Comparison of ENCODE assay signal across 8 cellular contexts in the genomic region with DNA sequence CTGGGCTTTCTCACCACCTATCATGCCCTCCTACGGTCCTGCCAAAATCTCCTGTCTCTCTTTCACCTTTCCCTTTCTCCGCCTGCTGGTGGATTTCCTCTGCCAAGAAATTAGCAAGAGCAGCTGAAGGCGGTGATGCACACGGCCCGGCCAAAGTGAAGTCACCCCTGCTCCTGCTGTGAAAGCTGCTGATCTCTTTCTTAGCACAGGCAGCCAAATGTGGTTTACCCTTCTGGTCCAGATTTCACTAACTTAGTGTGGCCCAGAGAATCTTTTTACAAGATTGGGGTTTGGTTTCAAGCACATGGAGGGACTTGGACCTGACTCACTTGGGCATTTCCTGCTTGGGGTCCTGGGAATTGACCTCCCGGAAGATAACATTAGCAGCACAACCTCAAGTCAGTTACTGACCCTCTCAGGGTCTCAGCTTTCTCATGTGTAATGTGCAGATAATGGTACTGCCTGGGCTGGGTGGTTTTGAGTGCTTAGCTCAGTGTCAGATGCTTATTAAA.
DNase-seq lines count a peak whose midpoint lies in the region; ATAC-seq and TF ChIP-seq lines count a peak whose summit lies in the region.

No MANE protein-coding gene starts in this region.

- no peaks in the 10 kb centered on the region for H3K9me2 ChIP-seq in GM23338 (ENCODE audit: insufficient read depth)

- H3K27ac ChIP-seq in CD8-positive, alpha-beta memory T cell (ENCODE audit: low read depth, low read length) = peak overlapping the region; percentile 38
- H3K27ac ChIP-seq in GM23338 (ENCODE audit: low read depth) = no peak overlapping the region
- H3K27ac ChIP-seq in esophagus (ENCODE audit: low read depth in 2 of 2, low read length in 1 of 2) = peak overlapping the region; percentile 50 to 53

- no peak overlapping the region for H3K4me2 ChIP-seq in GM23338

- no peak overlapping the region for H3K4me3 ChIP-seq in CD8-positive, alpha-beta memory T cell (ENCODE audit: low read length)
- H3K4me3 ChIP-seq in GM23338 (no peak overlapping the region), esophagus (ENCODE audit: low read depth in 1 of 2, low read length in 2 of 2) (no peak overlapping the region)

- no peaks in the 10 kb centered on the region for H3K36me3 ChIP-seq in CD8-positive, alpha-beta memory T cell (ENCODE audit: insufficient read depth, low read length)
- H3K36me3 ChIP-seq in GM23338 (ENCODE audit: insufficient read depth) (no peaks in the 10 kb centered on the region), esophagus (ENCODE audit: control insufficient read depth in 2 of 2, insufficient read depth in 2 of 2, low read length in 1 of 2) (peaks cover 0 to 3% of the 10 kb centered on the region in 2 donors)

- peaks cover 18 to 30% (median 23%) of the 10 kb centered on the region in 3 donors for H3K4me1 Mint-ChIP-seq in CD8-positive, alpha-beta memory T cell
- H3K4me1 Mint-ChIP-seq in GM23338 (peaks cover 15% of the 10 kb centered on the region), neural crest cell (peaks cover 28% of the 10 kb centered on the region)

- no peak overlapping the region for H3K4me3 Mint-ChIP-seq in CD8-positive, alpha-beta memory T cell
- H3K4me3 Mint-ChIP-seq in GM23338 = no peak overlapping the region
- no peak overlapping the region for H3K4me3 Mint-ChIP-seq in neural crest cell

- no peaks in the 10 kb centered on the region for H4K20me1 ChIP-seq in GM23338 (replicated peaks; ENCODE audit: insufficient read depth)

- peak; percentile 83 for ATAC-seq in GM23338
- no peak for ATAC-seq in GM19395 (IDR thresholded peaks at IDR 0.05; ENCODE audit: unreplicated experiment)
- ATAC-seq in GM19455 (IDR thresholded peaks at IDR 0.05; ENCODE audit: unreplicated experiment) = no peak

- 44 to 45% methylated on average over 6 of the region's 6 CpGs for WGBS in esophagus, 2 donors

- CTCF ChIA-PET in CD8-positive, alpha-beta memory T cell (lab: Charles Lee) = interaction anchor here (1.1 kb wide), 1 partner anchor 13 kb away, joined by 3 read pairs; no protein-coding TSS in a partner anchor

- H3K36me3 Mint-ChIP-seq in CD8-positive, alpha-beta memory T cell = peaks cover 0 to 21% (median 7%) of the 10 kb centered on the region in 3 donors
- H3K36me3 Mint-ChIP-seq in GM23338 (ENCODE audit: low read depth) = no peaks in the 10 kb centered on the region
- no peaks in the 10 kb centered on the region for H3K36me3 Mint-ChIP-seq in neural crest cell (ENCODE audit: low read depth)

- H3F3A ChIP-seq in GM23338 (replicated peaks; ENCODE audit: low read depth) = no peaks in the 10 kb centered on the region

- no peak for DNase-seq in CD8-positive, alpha-beta memory T cell
- DNase-seq in GM23338 (ENCODE audit: low spot score) (peak; percentile 68), RPMI7951 (ENCODE audit: low read depth) (peak; percentile 99), neural crest cell (ENCODE audit: low read depth, low spot score) (no peak), NCI-H2081 (lab: John Stamatoyannopoulos, UW) (no peak)

- no peaks in the 10 kb centered on the region for H3K9me3 ChIP-seq in CD8-positive, alpha-beta memory T cell (ENCODE audit: low read length)
- no peaks in the 10 kb centered on the region for H3K9me3 ChIP-seq in esophagus (ENCODE audit: control insufficient read depth in 2 of 2, insufficient read depth in 1 of 2, low read depth in 1 of 2, low read length in 1 of 2)

- peaks cover 0 to under 1% of the 10 kb centered on the region in 2 donors for H3K27me3 Mint-ChIP-seq in CD8-positive, alpha-beta memory T cell
- H3K27me3 Mint-ChIP-seq in GM23338 (ENCODE audit: insufficient read depth, low read depth, poor library complexity) (peaks cover 3% of the 10 kb centered on the region), neural crest cell (ENCODE audit: low read depth) (no peaks in the 10 kb centered on the region)

- H3K9me3 Mint-ChIP-seq in CD8-positive, alpha-beta memory T cell = no peaks in the 10 kb centered on the region
- H3K9me3 Mint-ChIP-seq in GM23338 = no peaks in the 10 kb centered on the region
- no peaks in the 10 kb centered on the region for H3K9me3 Mint-ChIP-seq in neural crest cell

- H3K27me3 ChIP-seq in CD8-positive, alpha-beta memory T cell (ENCODE audit: insufficient read depth, low read length, poor library complexity, severe bottlenecking) = no peaks in the 10 kb centered on the region
- H3K27me3 ChIP-seq in GM23338 (ENCODE audit: insufficient read depth) (no peaks in the 10 kb centered on the region), esophagus (ENCODE audit: control insufficient read depth in 1 of 2, insufficient read depth in 2 of 2, low read length in 2 of 2) (no peaks in the 10 kb centered on the region)

- H3K79me2 ChIP-seq in GM23338 (replicated peaks; ENCODE audit: insufficient read depth) = no peaks in the 10 kb centered on the region

- peak overlapping the region in 4 of 8 donors; percentile 47 to 86 (median 64) for H3K27ac Mint-ChIP-seq in CD8-positive, alpha-beta memory T cell
- H3K27ac Mint-ChIP-seq in GM23338 = peak overlapping the region; percentile 38; the same call in 1 of the 2 replicates
- H3K27ac Mint-ChIP-seq in neural crest cell (ENCODE audit: unreplicated experiment) = peak overlapping the region; percentile 94

- peak; percentile 20 to 28 for TF ChIP-seq CTCF in GM23338 (conservative IDR thresholded peaks at IDR 0.05; ENCODE audit: low read depth in 2 of 2)
- no peak for TF ChIP-seq CTCF in neural crest cell (conservative IDR thresholded peaks at IDR 0.05)

- H2AFZ ChIP-seq in GM23338 = no peak overlapping the region

- H3K4me1 ChIP-seq in CD8-positive, alpha-beta memory T cell (ENCODE audit: insufficient read depth, low read length) = peaks cover 16% of the 10 kb centered on the region
- peaks cover 4% of the 10 kb centered on the region; the same call in 1 of the 2 replicates for H3K4me1 ChIP-seq in GM23338 (ENCODE audit: insufficient read depth)
- H3K4me1 ChIP-seq in esophagus (ENCODE audit: control insufficient read depth in 2 of 2, insufficient read depth in 2 of 2, low read length in 1 of 2) = peaks cover 5 to 6% of the 10 kb centered on the region in 2 donors

- POLR2A ChIA-PET in CD8-positive, alpha-beta memory T cell (lab: Charles Lee) = no interaction called here

TF ChIP-seq in GM23338, 12 proteins besides CTCF, POLR2A, EP300 and RAD21 (continues in another document):
- no peak for TF ChIP-seq JUNB (IDR thresholded peaks at IDR 0.05; ENCODE audit: unreplicated experiment)
- TF ChIP-seq, protein P1, sequence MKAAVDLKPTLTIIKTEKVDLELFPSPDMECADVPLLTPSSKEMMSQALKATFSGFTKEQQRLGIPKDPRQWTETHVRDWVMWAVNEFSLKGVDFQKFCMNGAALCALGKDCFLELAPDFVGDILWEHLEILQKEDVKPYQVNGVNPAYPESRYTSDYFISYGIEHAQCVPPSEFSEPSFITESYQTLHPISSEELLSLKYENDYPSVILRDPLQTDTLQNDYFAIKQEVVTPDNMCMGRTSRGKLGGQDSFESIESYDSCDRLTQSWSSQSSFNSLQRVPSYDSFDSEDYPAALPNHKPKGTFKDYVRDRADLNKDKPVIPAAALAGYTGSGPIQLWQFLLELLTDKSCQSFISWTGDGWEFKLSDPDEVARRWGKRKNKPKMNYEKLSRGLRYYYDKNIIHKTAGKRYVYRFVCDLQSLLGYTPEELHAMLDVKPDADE (IDR thresholded peaks at IDR 0.05) = no peak
- TF ChIP-seq CREB1 (CRISPR knock-in tag; IDR thresholded peaks at IDR 0.05; ENCODE audit: low read depth) = no peak
- no peak for TF ChIP-seq POLR2AphosphoS5 (IDR thresholded peaks at IDR 0.05; ENCODE audit: low read depth)
- no peak for TF ChIP-seq EZH2 (IDR thresholded peaks at IDR 0.05; ENCODE audit: low read depth, unreplicated experiment)
- TF ChIP-seq, protein P2, sequence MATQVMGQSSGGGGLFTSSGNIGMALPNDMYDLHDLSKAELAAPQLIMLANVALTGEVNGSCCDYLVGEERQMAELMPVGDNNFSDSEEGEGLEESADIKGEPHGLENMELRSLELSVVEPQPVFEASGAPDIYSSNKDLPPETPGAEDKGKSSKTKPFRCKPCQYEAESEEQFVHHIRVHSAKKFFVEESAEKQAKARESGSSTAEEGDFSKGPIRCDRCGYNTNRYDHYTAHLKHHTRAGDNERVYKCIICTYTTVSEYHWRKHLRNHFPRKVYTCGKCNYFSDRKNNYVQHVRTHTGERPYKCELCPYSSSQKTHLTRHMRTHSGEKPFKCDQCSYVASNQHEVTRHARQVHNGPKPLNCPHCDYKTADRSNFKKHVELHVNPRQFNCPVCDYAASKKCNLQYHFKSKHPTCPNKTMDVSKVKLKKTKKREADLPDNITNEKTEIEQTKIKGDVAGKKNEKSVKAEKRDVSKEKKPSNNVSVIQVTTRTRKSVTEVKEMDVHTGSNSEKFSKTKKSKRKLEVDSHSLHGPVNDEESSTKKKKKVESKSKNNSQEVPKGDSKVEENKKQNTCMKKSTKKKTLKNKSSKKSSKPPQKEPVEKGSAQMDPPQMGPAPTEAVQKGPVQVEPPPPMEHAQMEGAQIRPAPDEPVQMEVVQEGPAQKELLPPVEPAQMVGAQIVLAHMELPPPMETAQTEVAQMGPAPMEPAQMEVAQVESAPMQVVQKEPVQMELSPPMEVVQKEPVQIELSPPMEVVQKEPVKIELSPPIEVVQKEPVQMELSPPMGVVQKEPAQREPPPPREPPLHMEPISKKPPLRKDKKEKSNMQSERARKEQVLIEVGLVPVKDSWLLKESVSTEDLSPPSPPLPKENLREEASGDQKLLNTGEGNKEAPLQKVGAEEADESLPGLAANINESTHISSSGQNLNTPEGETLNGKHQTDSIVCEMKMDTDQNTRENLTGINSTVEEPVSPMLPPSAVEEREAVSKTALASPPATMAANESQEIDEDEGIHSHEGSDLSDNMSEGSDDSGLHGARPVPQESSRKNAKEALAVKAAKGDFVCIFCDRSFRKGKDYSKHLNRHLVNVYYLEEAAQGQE (IDR thresholded peaks at IDR 0.05; ENCODE audit: unreplicated experiment) = no peak
- TF ChIP-seq NANOG (IDR thresholded peaks at IDR 0.05; ENCODE audit: borderline replicate concordance) = no peak
- TF ChIP-seq ZNF114 (CRISPR knock-in tag; IDR thresholded peaks at IDR 0.05) = no peak
- no peak for TF ChIP-seq STAT1 (IDR thresholded peaks at IDR 0.05; ENCODE audit: unreplicated experiment)
- no peak for TF ChIP-seq ZNF331 (CRISPR knock-in tag; IDR thresholded peaks at IDR 0.05; ENCODE audit: low read depth)
- TF ChIP-seq EZH2phosphoT487 (IDR thresholded peaks at IDR 0.05; ENCODE audit: unreplicated experiment) = no peak

Comparison
In these comparisons a context has a peak if more than half of its experiments do, and no peak if none do; other contexts are left out.
1. DNase-seq: peak in GM23338 (single experiment) and RPMI7951 (single experiment); none in CD8-positive, alpha-beta memory T cell (0 of 5), neural crest cell (single experiment) and NCI-H2081 (0 of 2).